In the genomic region with DNA sequence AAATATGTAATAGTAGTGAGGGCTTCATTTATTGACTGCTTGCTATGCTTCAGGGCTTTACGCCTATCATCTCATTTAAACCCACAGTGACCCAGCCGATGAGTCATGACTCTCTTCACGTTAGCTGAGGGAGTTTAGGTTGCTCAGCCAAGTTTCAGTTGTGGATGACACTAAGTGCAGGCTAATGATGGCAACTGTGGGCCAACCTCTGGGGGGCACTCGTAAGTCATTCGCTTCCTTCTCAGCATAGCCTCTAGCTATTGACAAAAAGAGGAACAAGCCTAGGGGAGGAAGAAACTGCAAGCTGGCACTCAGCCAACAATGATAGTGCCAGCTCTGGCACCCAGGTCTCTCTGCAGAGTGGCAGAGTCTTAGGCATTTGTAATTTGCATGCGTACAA, we compare ENCODE assay signal across 8 cellular contexts.
A peak's percentile ranks its signal among the peaks of the same experiment; 100 is the strongest.
DNase-seq lines count a peak whose midpoint lies in the region; ATAC-seq lines count a peak whose summit lies in the region.

No MANE protein-coding gene starts in this region.

- peak overlapping the region; percentile 40 for H3K4me3 Mint-ChIP-seq in activated CD8-positive, alpha-beta T cell treated with anti-CD3 and anti-CD28 coated beads, Interleukin-2, amount 10 ng/mL, durations not matched to agents 7 days and 5 days

- peak overlapping the region; percentile 59 for H3K27ac Mint-ChIP-seq in activated CD8-positive, alpha-beta T cell treated with anti-CD3 and anti-CD28 coated beads, Interleukin-2, amount 10 ng/mL, durations not matched to agents 7 days and 5 days

- peak; percentile 89 for ATAC-seq in GM18502 (IDR thresholded peaks at IDR 0.05; ENCODE audit: poor library complexity, unreplicated experiment)
- peak; percentile 87 for ATAC-seq in HG02623 (IDR thresholded peaks at IDR 0.05; ENCODE audit: unreplicated experiment)
- ATAC-seq in activated CD8-positive, alpha-beta T cell treated with anti-CD3 and anti-CD28 coated beads, Interleukin-2, amount 10 ng/mL, durations not matched to agents 7 days and 5 days = peak; percentile 72
- peak; percentile 77 for ATAC-seq in esophagus mucosa

- no peaks in the 10 kb centered on the region for H3K27me3 Mint-ChIP-seq in activated CD8-positive, alpha-beta T cell treated with anti-CD3 and anti-CD28 coated beads, Interleukin-2, amount 10 ng/mL, durations not matched to agents 7 days and 5 days (ENCODE audit: low read depth)

- peaks cover 17% of the 10 kb centered on the region for H3K36me3 Mint-ChIP-seq in activated CD8-positive, alpha-beta T cell treated with anti-CD3 and anti-CD28 coated beads, Interleukin-2, amount 10 ng/mL, durations not matched to agents 7 days and 5 days (ENCODE audit: low read depth)

- POLR2A ChIA-PET in activated CD8-positive, alpha-beta T cell treated with anti-CD3 and anti-CD28 coated beads, Interleukin-2, amount 10 ng/mL, durations not matched to agents 7 days and 5 days (lab: Charles Lee) = interaction anchor here (0.6 to 1.9 kb wide), 2 partner anchors 386 to 975 kb away, joined by 3 to 11 read pairs; a partner anchor contains a TSS

- no peaks in the 10 kb centered on the region for H3K9me3 Mint-ChIP-seq in activated CD8-positive, alpha-beta T cell treated with anti-CD3 and anti-CD28 coated beads, Interleukin-2, amount 10 ng/mL, durations not matched to agents 7 days and 5 days (ENCODE audit: insufficient read depth)

- H3K4me3 ChIP-seq in skeletal muscle cell (ENCODE audit: low read depth, low read length) = no peak overlapping the region

- CTCF ChIA-PET in activated CD8-positive, alpha-beta T cell treated with anti-CD3 and anti-CD28 coated beads, Interleukin-2, amount 10 ng/mL, durations not matched to agents 7 days and 5 days (lab: Charles Lee) = interaction anchor here (1.0 to 2.2 kb wide), 24 partner anchors 9 to 974 kb away, joined by 3 to 18 read pairs (median 4); a partner anchor contains a TSS

- DNase-seq in NCI-H2029 (lab: John Stamatoyannopoulos, UW) (peak; percentile 61), skeletal muscle cell (ENCODE audit: low read depth) (peak; percentile 13), NCI-H2107 treated with DMSO at 0.1 percent for 48 hours (lab: John Stamatoyannopoulos, UW; ENCODE audit: unreplicated experiment) (no peak), DMS153 treated with DMSO at 0.1 percent for 48 hours (lab: John Stamatoyannopoulos, UW; ENCODE audit: unreplicated experiment) (no peak)
- peak; percentile 87 for DNase-seq in activated CD8-positive, alpha-beta T cell treated with anti-CD3 and anti-CD28 coated beads, Interleukin-2, amount 10 ng/mL, durations not matched to agents 7 days and 5 days

- peaks cover 91% of the 10 kb centered on the region for H3K4me1 Mint-ChIP-seq in activated CD8-positive, alpha-beta T cell treated with anti-CD3 and anti-CD28 coated beads, Interleukin-2, amount 10 ng/mL, durations not matched to agents 7 days and 5 days (ENCODE audit: low read depth)

Comparison
In these comparisons a context has a peak if more than half of its experiments do, and no peak if none do; other contexts are left out.
1. DNase-seq: peak in NCI-H2029 (single experiment), activated CD8-positive, alpha-beta T cell treated with anti-CD3 and anti-CD28 coated beads, Interleukin-2, amount 10 ng/mL, durations not matched to agents 7 days and 5 days (single experiment) and skeletal muscle cell (single experiment); none in NCI-H2107 treated with DMSO at 0.1 percent for 48 hours (single experiment) and DMS153 treated with DMSO at 0.1 percent for 48 hours (single experiment).
2. Peak in every context shown above with its lines, with median percentiles within 50 percentile points of each other: ATAC-seq.